9 cellular contexts compared by ENCODE assay signal in genomic region chr5:134577022-134577795, GRCh38. TPM values are rescaled to one million over a fixed set of nuclear protein-coding genes. Genes with fewer than 3 reads are reported as not detected.
DNase-seq lines count a peak whose midpoint lies in the region; ATAC-seq and TF ChIP-seq lines count a peak whose summit lies in the region.
"Had no signal": no experiment of that assay in that cellular context is flagged by ENCODE, and none has a peak within 500 bp of the region (broad histone marks: within the 10 kb centered on the region; RNA-seq: fewer than 3 reads in every experiment).

No MANE protein-coding gene starts in this region.

- peaks cover 0 to 85% of the 10 kb centered on the region in 2 donors for H3K36me3 ChIP-seq in adrenal gland (replicated peaks in 1 of 2)

- no peaks in the 10 kb centered on the region for H3K9me3 ChIP-seq in adrenal gland (replicated peaks in 1 of 3)

- WGBS in adrenal gland, 4 donors: 50 to 67% (median 65%) methylated on average over 5 to 10 of the region's 10 CpGs

- intact Hi-C loops in adrenal gland (cut with DNase I): loop anchor here (5.0 to 10.0 kb wide), 2 partner anchors 45 to 162 kb away; partner anchors contain the start of gene CDKN2AIPNL (in 1 of the 2)
- intact Hi-C loops in left colon (cut with DNase I, micrococcal nuclease): loop anchor here in 1 of 2 donors (5.0 kb wide), 1 partner anchor 170 kb away; no protein-coding TSS in a partner anchor

- H3K4me1 ChIP-seq in adrenal gland (replicated peaks in 1 of 2): peaks cover 14 to 52% of the 10 kb centered on the region in 2 donors

- H3K4me3 ChIP-seq in adrenal gland: no peak overlapping the region

- TF ChIP-seq CTCF in adrenal gland (IDR thresholded peaks at IDR 0.05): no peak

- H3K27ac ChIP-seq in adrenal gland: peak overlapping the region in 3 of 5 donors; percentile 66 to 91 (median 88)
- H3K27ac ChIP-seq: epithelial cell of prostate had no signal

- peak; percentile 85 for DNase-seq in AG08396 (ENCODE audit: low spot score)
- peak; percentile 82 for DNase-seq in HCEC 1CT
- DNase-seq in adrenal gland: peak in 6 of 7 donors; percentile 76 to 84 (median 78)
- DNase-seq in left colon: no peak
- no peak for DNase-seq in SK-N-DZ (ENCODE audit: low spot score)

- TF ChIP-seq POLR2A in adrenal gland (IDR thresholded peaks at IDR 0.05): no peak

- H3K27me3 ChIP-seq in adrenal gland: no peaks in the 10 kb centered on the region

- ATAC-seq in left colon: peak; percentile 57
- no peak for ATAC-seq in GM19395 (IDR thresholded peaks at IDR 0.05; ENCODE audit: unreplicated experiment)
- no peak for ATAC-seq in HG03469 (IDR thresholded peaks at IDR 0.05; ENCODE audit: unreplicated experiment)
- ATAC-seq in HG02759 (IDR thresholded peaks at IDR 0.05; ENCODE audit: unreplicated experiment): no peak

RNA-seq across cellular contexts. Expression of gene JADE2, which starts 51.7 kb away (rescaled TPM):
- total RNA-seq in adrenal gland (100 to 1,000 TPM in 1 of 8 donors, 10 to 100 TPM in 7; 60.5 to 180 (median 83.2) TPM), left colon (10 to 100 TPM; 27.1 to 38.9 TPM)
- 10 to 100 TPM; 10.2 to 25.8 (median 25.7) TPM for polyA plus RNA-seq in adrenal gland
- polyA plus RNA-seq in SK-N-DZ (2014; cell fraction: cytosol; rRNA removed): 1.7 and 3.2 TPM in 2 replicates
- 1.6 and 3.0 TPM in 2 replicates for polyA plus RNA-seq in SK-N-DZ (2014; cell fraction: nucleus; rRNA removed)

RNA-seq across cellular contexts. Expression of gene SAR1B, which starts 55.4 kb away (rescaled TPM):
- total RNA-seq in adrenal gland (100 to 1,000 TPM in 4 of 8 donors, 10 to 100 TPM in 4; 44.2 to 279 (median 95.5) TPM), left colon (100 to 1,000 TPM in 1 of 2 donors, 10 to 100 TPM in 1; 97.3 to 107 TPM)
- polyA plus RNA-seq in adrenal gland: 100 to 1,000 TPM in 1 of 3 donors, 10 to 100 TPM in 2; 13.6 to 152 (median 28.0) TPM
- polyA plus RNA-seq in SK-N-DZ (2014; cell fraction: cytosol; rRNA removed): 23.9 and 27.0 TPM in 2 replicates
- polyA plus RNA-seq in SK-N-DZ (2014; cell fraction: nucleus; rRNA removed): 19.9 and 34.1 TPM in 2 replicates

Comparison
In these comparisons a context has a peak if more than half of its experiments do, and no peak if none do; other contexts are left out.
1. DNase-seq: peak in AG08396 (single experiment), HCEC 1CT (single experiment) and adrenal gland (6 of 7); none in left colon (0 of 2) and SK-N-DZ (single experiment).